39 cellular contexts compared by ENCODE assay signal in genomic region chr14:77823378-77823777, GRCh38.
"Had no signal": no experiment of that assay in that cellular context is flagged by ENCODE, and none has a peak within 500 bp of the region (broad histone marks: within the 10 kb centered on the region; RNA-seq: fewer than 3 reads in every experiment).

No MANE protein-coding gene starts in this region.

- H3K36me3 ChIP-seq: brain microvascular endothelial cell had no signal

- DNase-seq: activated effector memory CD4-positive, alpha-beta T cell treated with anti-CD3 and anti-CD28 coated beads, Interleukin-2, amount 50 U/mL, for 16 hours; activated effector memory CD4-positive, alpha-beta T cell treated with Interleukin-2 at 50 U/mL for 16 hours; activated gamma-delta T cell; activated gamma-delta T cell treated with Interleukin-2 at 50 U/mL for 16 hours; activated naive CD4-positive, alpha-beta T cell; activated naive CD4-positive, alpha-beta T cell treated with anti-CD3 and anti-CD28 coated beads for 36 hours; activated naive CD4-positive, alpha-beta T cell treated with anti-CD3 and anti-CD28 coated beads, Interleukin-2, amount 10 ng/mL, durations not matched to agents 7 days and 5 days; activated naive CD4-positive, alpha-beta T cell treated with anti-CD3 and anti-CD28 coated beads, Interleukin-2, amount 50 U/mL, for 16 hours; activated naive CD4-positive, alpha-beta T cell treated with Interleukin-2 at 50 U/mL for 16 hours; activated naive CD8-positive, alpha-beta T cell treated with anti-CD3 and anti-CD28 coated beads for 36 hours; activated naive CD8-positive, alpha-beta T cell treated with anti-CD3 and anti-CD28 coated beads, Interleukin-2, amount 10 ng/mL, durations not matched to agents 7 days and 5 days; activated naive CD8-positive, alpha-beta T cell treated with anti-CD3 and anti-CD28 coated beads, Interleukin-2, amount 50 U/mL, for 24 hours; activated T-cell treated with anti-CD3 and anti-CD28 coated beads, Interleukin-2, amount 50 U/mL, for 1 hour; activated T-cell treated with anti-CD3 and anti-CD28 coated beads, Interleukin-2, amount 50 U/mL, for 24 hours; activated T-cell treated with anti-CD3 and anti-CD28 coated beads, Interleukin-2, amount 50 U/mL, for 4 hours; activated T-cell treated with anti-CD3 and anti-CD28 coated beads, Interleukin-2, amount 50 U/mL, for 48 hours; activated T-cell treated with anti-CD3 and anti-CD28 coated beads, Interleukin-2, amount 50 U/mL, for 72 hours; adrenal gland; amniotic stem cell; amygdala; anterior cingulate cortex; aorta; body of pancreas; brain microvascular endothelial cell; caudate nucleus; central memory CD4-positive, alpha-beta T cell; cerebellar nuclear complex had no signal

- H3K4me3 Mint-ChIP-seq: activated naive CD4-positive, alpha-beta T cell treated with anti-CD3 and anti-CD28 coated beads for 36 hours; activated naive CD4-positive, alpha-beta T cell treated with anti-CD3 and anti-CD28 coated beads, Interleukin-2, amount 10 ng/mL, durations not matched to agents 7 days and 5 days; activated naive CD4-positive, alpha-beta T cell treated with anti-CD3 and anti-CD28 coated beads, Interleukin-2, amount 50 U/mL, for 24 hours; activated naive CD8-positive, alpha-beta T cell; activated naive CD8-positive, alpha-beta T cell treated with anti-CD3 and anti-CD28 coated beads for 36 hours; activated naive CD8-positive, alpha-beta T cell treated with anti-CD3 and anti-CD28 coated beads, Interleukin-2, amount 10 ng/mL, durations not matched to agents 7 days and 5 days; activated naive CD8-positive, alpha-beta T cell treated with anti-CD3 and anti-CD28 coated beads, Interleukin-2, amount 50 U/mL, for 24 hours; activated T-cell treated with anti-CD3 and anti-CD28 coated beads, Interleukin-2, amount 50 U/mL, for 24 hours; activated T-cell treated with anti-CD3 and anti-CD28 coated beads, Interleukin-2, amount 50 U/mL, for 4 hours; activated T-cell treated with anti-CD3 and anti-CD28 coated beads, Interleukin-2, amount 50 U/mL, for 72 hours; activated T-helper 1 cell treated with anti-CD3 and anti-CD28 coated beads, Interleukin-12 subunit alpha, Interleukin-12 subunit beta, Interleukin-2, Interleukin-4 antibody, amounts not matched to agents 30 ng/mL and 10 ng/mL and 1 ng/mL, durations not matched to agents 14 hours and 24 hours and 36 hours; activated T-helper 17 cell treated with anti-CD3 and anti-CD28 coated beads, Interleukin-2, amount 50 U/mL, for 72 hours; brain; central memory CD8-positive, alpha-beta T cell had no signal

- H3K9me3 Mint-ChIP-seq: activated naive CD4-positive, alpha-beta T cell treated with anti-CD3 and anti-CD28 coated beads for 36 hours; activated naive CD4-positive, alpha-beta T cell treated with anti-CD3 and anti-CD28 coated beads, Interleukin-2, amount 10 ng/mL, durations not matched to agents 7 days and 5 days; activated naive CD4-positive, alpha-beta T cell treated with anti-CD3 and anti-CD28 coated beads, Interleukin-2, amount 50 U/mL, for 24 hours; activated naive CD4-positive, alpha-beta T cell treated with anti-CD3 and anti-CD28 coated beads, Interleukin-2, amount 50 U/mL, for 72 hours; activated naive CD8-positive, alpha-beta T cell treated with anti-CD3 and anti-CD28 coated beads for 36 hours; activated naive CD8-positive, alpha-beta T cell treated with anti-CD3 and anti-CD28 coated beads, Interleukin-2, amount 10 ng/mL, durations not matched to agents 7 days and 5 days; activated naive CD8-positive, alpha-beta T cell treated with anti-CD3 and anti-CD28 coated beads, Interleukin-2, amount 50 U/mL, for 24 hours; activated T-cell treated with anti-CD3 and anti-CD28 coated beads, Interleukin-2, amount 50 U/mL, for 24 hours; activated T-cell treated with anti-CD3 and anti-CD28 coated beads, Interleukin-2, amount 50 U/mL, for 4 hours; activated T-cell treated with anti-CD3 and anti-CD28 coated beads, Interleukin-2, amount 50 U/mL, for 72 hours; activated T-helper 1 cell treated with anti-CD3 and anti-CD28 coated beads, Interleukin-12 subunit alpha, Interleukin-12 subunit beta, Interleukin-2, Interleukin-4 antibody, amounts not matched to agents 30 ng/mL and 10 ng/mL and 1 ng/mL, durations not matched to agents 14 hours and 24 hours and 36 hours; activated T-helper 17 cell treated with anti-CD3 and anti-CD28 coated beads, Interleukin-2, amount 50 U/mL, for 72 hours; activated T-helper 2 cell treated with anti-CD3 and anti-CD28 coated beads, Interferon-gamma antibody, Interleukin-2, Interleukin-4, amounts not matched to agents 10 μg/mL and 5 μg/mL and 100 μg/mL, durations not matched to agents 14 hours and 24 hours and 36 hours; brain; central memory CD8-positive, alpha-beta T cell had no signal

- H3K4me3 ChIP-seq: adrenal gland, ascending aorta, body of pancreas, breast epithelium had no signal

- H3K27me3 Mint-ChIP-seq: activated naive CD4-positive, alpha-beta T cell treated with anti-CD3 and anti-CD28 coated beads, Interleukin-2, amount 10 ng/mL, durations not matched to agents 7 days and 5 days; activated naive CD4-positive, alpha-beta T cell treated with anti-CD3 and anti-CD28 coated beads, Interleukin-2, amount 50 U/mL, for 24 hours; activated naive CD8-positive, alpha-beta T cell; activated naive CD8-positive, alpha-beta T cell treated with anti-CD3 and anti-CD28 coated beads for 36 hours; activated naive CD8-positive, alpha-beta T cell treated with anti-CD3 and anti-CD28 coated beads, Interleukin-2, amount 10 ng/mL, durations not matched to agents 7 days and 5 days; activated naive CD8-positive, alpha-beta T cell treated with anti-CD3 and anti-CD28 coated beads, Interleukin-2, amount 50 U/mL, for 24 hours; activated T-cell treated with anti-CD3 and anti-CD28 coated beads, Interleukin-2, amount 50 U/mL, for 24 hours; activated T-helper 17 cell treated with anti-CD3 and anti-CD28 coated beads, Interleukin-2, amount 50 U/mL, for 72 hours; brain; central memory CD8-positive, alpha-beta T cell had no signal

- H3K9me3 ChIP-seq: adrenal gland, ascending aorta, body of pancreas, breast epithelium had no signal

- H3K27me3 ChIP-seq: adrenal gland, ascending aorta, body of pancreas, brain microvascular endothelial cell, breast epithelium had no signal

- FAIRE-seq: astrocyte, bronchial epithelial cell had no signal

- H3K27ac Mint-ChIP-seq: activated naive CD4-positive, alpha-beta T cell treated with anti-CD3 and anti-CD28 coated beads for 36 hours; activated naive CD4-positive, alpha-beta T cell treated with anti-CD3 and anti-CD28 coated beads, Interleukin-2, amount 10 ng/mL, durations not matched to agents 7 days and 5 days; activated naive CD4-positive, alpha-beta T cell treated with anti-CD3 and anti-CD28 coated beads, Interleukin-2, amount 50 U/mL, for 24 hours; activated naive CD8-positive, alpha-beta T cell; activated naive CD8-positive, alpha-beta T cell treated with anti-CD3 and anti-CD28 coated beads for 36 hours; activated naive CD8-positive, alpha-beta T cell treated with anti-CD3 and anti-CD28 coated beads, Interleukin-2, amount 10 ng/mL, durations not matched to agents 7 days and 5 days; activated naive CD8-positive, alpha-beta T cell treated with anti-CD3 and anti-CD28 coated beads, Interleukin-2, amount 50 U/mL, for 24 hours; activated T-cell treated with anti-CD3 and anti-CD28 coated beads, Interleukin-2, amount 50 U/mL, for 24 hours; activated T-cell treated with anti-CD3 and anti-CD28 coated beads, Interleukin-2, amount 50 U/mL, for 72 hours; activated T-helper 1 cell treated with anti-CD3 and anti-CD28 coated beads, Interleukin-12 subunit alpha, Interleukin-12 subunit beta, Interleukin-2, Interleukin-4 antibody, amounts not matched to agents 30 ng/mL and 10 ng/mL and 1 ng/mL, durations not matched to agents 14 hours and 24 hours and 36 hours; activated T-helper 17 cell treated with anti-CD3 and anti-CD28 coated beads, Interleukin-2, amount 50 U/mL, for 72 hours; activated T-helper 2 cell treated with anti-CD3 and anti-CD28 coated beads, Interferon-gamma antibody, Interleukin-2, Interleukin-4, amounts not matched to agents 10 μg/mL and 5 μg/mL and 100 μg/mL, durations not matched to agents 14 hours and 24 hours and 36 hours; brain had no signal

- H3K4me1 ChIP-seq: adrenal gland, ascending aorta, breast epithelium had no signal

- H3K4me1 Mint-ChIP-seq: activated naive CD4-positive, alpha-beta T cell treated with anti-CD3 and anti-CD28 coated beads, Interleukin-2, amount 10 ng/mL, durations not matched to agents 7 days and 5 days; activated naive CD4-positive, alpha-beta T cell treated with anti-CD3 and anti-CD28 coated beads, Interleukin-2, amount 50 U/mL, for 24 hours; activated naive CD8-positive, alpha-beta T cell treated with anti-CD3 and anti-CD28 coated beads for 36 hours; activated naive CD8-positive, alpha-beta T cell treated with anti-CD3 and anti-CD28 coated beads, Interleukin-2, amount 10 ng/mL, durations not matched to agents 7 days and 5 days; activated naive CD8-positive, alpha-beta T cell treated with anti-CD3 and anti-CD28 coated beads, Interleukin-2, amount 50 U/mL, for 24 hours; activated T-helper 17 cell treated with anti-CD3 and anti-CD28 coated beads, Interleukin-2, amount 50 U/mL, for 72 hours; brain; central memory CD8-positive, alpha-beta T cell had no signal

- ATAC-seq: activated naive CD4-positive, alpha-beta T cell treated with anti-CD3 and anti-CD28 coated beads, Interleukin-2, amount 50 U/mL, for 72 hours; activated T-cell treated with anti-CD3 and anti-CD28 coated beads, Interleukin-2, amount 50 U/mL, for 4 hours; activated T-cell treated with anti-CD3 and anti-CD28 coated beads, Interleukin-2, amount 50 U/mL, for 72 hours; activated T-helper 17 cell treated with anti-CD3 and anti-CD28 coated beads, Interleukin-2, amount 50 U/mL, for 72 hours; body of pancreas had no signal

- H3K36me3 Mint-ChIP-seq: activated naive CD4-positive, alpha-beta T cell treated with anti-CD3 and anti-CD28 coated beads, Interleukin-2, amount 10 ng/mL, durations not matched to agents 7 days and 5 days; activated naive CD4-positive, alpha-beta T cell treated with anti-CD3 and anti-CD28 coated beads, Interleukin-2, amount 50 U/mL, for 72 hours; activated naive CD8-positive, alpha-beta T cell treated with anti-CD3 and anti-CD28 coated beads, Interleukin-2, amount 10 ng/mL, durations not matched to agents 7 days and 5 days had no signal

- H3K27ac ChIP-seq: adrenal gland, ascending aorta, body of pancreas, brain microvascular endothelial cell, breast epithelium had no signal
